In the genomic region with DNA sequence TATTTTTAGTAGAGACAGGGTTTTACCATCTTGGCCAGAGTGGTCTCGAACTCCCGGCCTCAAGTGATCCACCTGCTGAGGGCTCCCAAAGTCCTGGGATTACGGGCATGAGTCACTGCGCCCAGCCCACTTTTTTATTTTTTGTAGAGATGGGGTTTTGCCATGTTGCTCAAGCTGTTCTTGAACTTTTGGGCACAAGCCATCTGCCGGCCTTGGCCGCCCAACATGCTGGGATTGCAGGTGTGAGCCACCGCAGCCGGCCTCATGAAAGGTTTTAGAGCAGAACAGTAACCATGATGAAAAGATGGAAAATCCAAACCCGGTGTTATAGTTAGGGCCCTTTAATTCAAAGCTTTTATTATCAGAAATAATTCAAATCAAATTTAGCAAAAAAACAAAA, we compare ENCODE assay signal across 7 cellular contexts. TPM values are rescaled to one million over a fixed set of nuclear protein-coding genes. Genes with fewer than 3 reads are reported as not detected.
"Had no signal": no experiment of that assay in that cellular context is flagged by ENCODE, and none has a peak within 500 bp of the region (broad histone marks: within the 10 kb centered on the region; RNA-seq: fewer than 3 reads in every experiment).

No MANE protein-coding gene starts in this region.

- H3K4me3 ChIP-seq: K562 had no signal

- H3K4me3 Mint-ChIP-seq: IgD-negative memory B cell had no signal

- H3K4me2 ChIP-seq: KMS-11 had no signal

- H3K9ac ChIP-seq: KMS-11 had no signal

- H3K36me3 Mint-ChIP-seq: IgD-negative memory B cell had no signal

- H3K27ac Mint-ChIP-seq: IgD-negative memory B cell had no signal

- ATAC-seq: HepG2, K562 had no signal

- DNase-seq: KBM-7, KG1 had no signal

- H3K27ac ChIP-seq: HL-60, KMS-11 had no signal

RNA-seq across cellular contexts. Expression of a gene that starts 15.6 kb away (rescaled TPM):
- total RNA-seq: K562 had no signal
